In the genomic region with DNA sequence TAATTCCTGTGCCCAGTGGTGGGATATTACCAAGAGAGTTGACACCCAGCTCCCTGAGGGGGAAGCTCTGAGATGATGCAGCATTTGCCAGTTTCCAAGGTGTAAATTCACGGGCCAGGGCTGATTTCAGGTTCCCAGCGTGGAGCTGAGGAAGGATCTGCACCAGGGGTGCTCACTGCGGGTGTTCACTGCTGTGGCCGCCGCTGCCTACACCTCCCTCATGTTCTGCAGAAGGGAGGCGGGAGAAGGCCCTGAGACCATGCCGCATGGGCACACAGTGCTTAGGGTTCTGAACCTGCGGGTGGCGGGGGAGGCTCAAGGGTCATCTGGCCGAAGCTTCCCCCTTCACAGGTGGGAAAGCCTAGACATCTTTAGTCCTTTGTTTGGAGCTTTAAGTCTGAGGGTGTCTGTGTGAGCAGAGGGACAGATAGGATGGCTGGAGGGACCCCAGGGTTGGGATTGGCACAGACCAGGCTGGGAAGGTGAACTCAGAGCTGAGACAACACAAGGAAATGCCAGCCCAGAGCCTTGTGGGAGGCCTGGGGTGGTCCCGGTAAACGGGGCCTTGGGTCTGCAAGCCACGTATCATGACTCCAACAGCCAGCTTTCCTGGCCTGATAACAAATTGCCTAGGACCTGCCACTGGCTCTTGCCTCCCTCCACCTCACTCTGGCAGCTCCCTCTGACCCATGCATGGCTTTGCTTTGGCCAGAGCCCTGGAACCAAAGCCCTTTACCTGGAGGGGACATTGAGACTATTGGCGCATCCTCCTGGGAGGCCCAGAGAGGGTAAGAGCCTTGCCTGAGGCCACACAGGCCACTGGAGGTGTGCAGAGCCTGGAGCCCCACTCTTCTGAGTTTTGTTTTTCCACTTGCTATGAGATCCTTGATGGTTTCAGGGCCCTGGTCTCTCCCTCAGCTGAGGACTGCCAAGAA, we compare ENCODE assay signal across 1 cellular context.
TF ChIP-seq lines count a peak whose summit lies in the region.

No MANE protein-coding gene starts in this region.

TF ChIP-seq in HEK293, 187 proteins besides CTCF, POLR2A, EP300 and RAD21:
- TF ChIP-seq, protein P1, sequence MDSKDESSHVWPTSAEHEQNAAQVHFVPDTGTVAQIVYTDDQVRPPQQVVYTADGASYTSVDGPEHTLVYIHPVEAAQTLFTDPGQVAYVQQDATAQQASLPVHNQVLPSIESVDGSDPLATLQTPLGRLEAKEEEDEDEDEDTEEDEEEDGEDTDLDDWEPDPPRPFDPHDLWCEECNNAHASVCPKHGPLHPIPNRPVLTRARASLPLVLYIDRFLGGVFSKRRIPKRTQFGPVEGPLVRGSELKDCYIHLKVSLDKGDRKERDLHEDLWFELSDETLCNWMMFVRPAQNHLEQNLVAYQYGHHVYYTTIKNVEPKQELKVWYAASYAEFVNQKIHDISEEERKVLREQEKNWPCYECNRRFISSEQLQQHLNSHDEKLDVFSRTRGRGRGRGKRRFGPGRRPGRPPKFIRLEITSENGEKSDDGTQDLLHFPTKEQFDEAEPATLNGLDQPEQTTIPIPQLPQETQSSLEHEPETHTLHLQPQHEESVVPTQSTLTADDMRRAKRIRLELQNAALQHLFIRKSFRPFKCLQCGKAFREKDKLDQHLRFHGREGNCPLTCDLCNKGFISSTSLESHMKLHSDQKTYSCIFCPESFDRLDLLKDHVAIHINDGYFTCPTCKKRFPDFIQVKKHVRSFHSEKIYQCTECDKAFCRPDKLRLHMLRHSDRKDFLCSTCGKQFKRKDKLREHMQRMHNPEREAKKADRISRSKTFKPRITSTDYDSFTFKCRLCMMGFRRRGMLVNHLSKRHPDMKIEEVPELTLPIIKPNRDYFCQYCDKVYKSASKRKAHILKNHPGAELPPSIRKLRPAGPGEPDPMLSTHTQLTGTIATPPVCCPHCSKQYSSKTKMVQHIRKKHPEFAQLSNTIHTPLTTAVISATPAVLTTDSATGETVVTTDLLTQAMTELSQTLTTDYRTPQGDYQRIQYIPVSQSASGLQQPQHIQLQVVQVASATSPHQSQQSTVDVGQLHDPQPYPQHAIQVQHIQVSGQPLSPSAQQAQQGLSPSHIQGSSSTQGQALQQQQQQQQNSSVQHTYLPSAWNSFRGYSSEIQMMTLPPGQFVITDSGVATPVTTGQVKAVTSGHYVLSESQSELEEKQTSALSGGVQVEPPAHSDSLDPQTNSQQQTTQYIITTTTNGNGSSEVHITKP (tag by site-specific recombination; IDR thresholded peaks at IDR 0.05) = peak; percentile 43; the same call in 1 of the 2 replicates
- TF ChIP-seq EGR2 (tag by site-specific recombination; IDR thresholded peaks at IDR 0.05; ENCODE audit: low read depth) = no peak
- TF ChIP-seq ZIC2 (tag by site-specific recombination; IDR thresholded peaks at IDR 0.05) = peak; percentile 38; the same call in 1 of the 2 replicates
TF ChIP-seq in HEK293: peak in this region for 2.
